Comparison of ENCODE assay signal across 22 cellular contexts in the genomic region with DNA sequence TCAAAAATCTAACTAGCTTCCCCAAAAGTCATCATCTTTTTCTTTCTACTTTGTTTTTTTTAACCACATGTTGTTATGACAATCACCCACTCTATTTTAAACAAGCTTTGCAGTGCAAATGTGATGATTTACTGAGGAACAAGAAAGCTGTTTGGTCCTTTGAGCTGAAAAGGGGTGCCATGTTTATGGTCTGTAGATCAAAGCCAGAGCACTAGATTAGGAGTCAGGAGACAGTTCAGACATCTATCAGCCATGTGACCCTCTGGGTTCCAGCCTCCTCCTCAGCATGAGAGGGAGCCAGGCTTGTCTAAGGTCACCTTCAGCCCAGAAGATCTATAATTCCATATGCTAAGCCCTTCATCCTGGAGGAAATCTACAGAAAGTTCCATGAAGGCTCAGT.
DNase-seq lines count a peak whose midpoint lies in the region; ATAC-seq, FAIRE-seq and TF ChIP-seq lines count a peak whose summit lies in the region.
"Had no signal": no experiment of that assay in that cellular context is flagged by ENCODE, and none has a peak within 500 bp of the region (broad histone marks: within the 10 kb centered on the region; RNA-seq: fewer than 3 reads in every experiment).

No MANE protein-coding gene starts in this region.

- peak overlapping the region; percentile 100 for H2BK120ac ChIP-seq in IMR-90 (ENCODE audit: low read depth, low read length)

- H3K4me2 ChIP-seq in IMR-90 (ENCODE audit: low read depth, low read length): no peak overlapping the region
- H3K4me2 ChIP-seq in K562 (ENCODE audit: insufficient read depth, low read length): no peak overlapping the region
- H3K4me2 ChIP-seq in HepG2 (ENCODE audit: low read depth, low read length): no peak overlapping the region

- peak overlapping the region; percentile 90 for H2AK9ac ChIP-seq in IMR-90 (replicated peaks; ENCODE audit: low read depth, low read length, poor library complexity)

- H3K23ac ChIP-seq in IMR-90 (ENCODE audit: low read depth, low read length): peak overlapping the region; percentile 95

- no TSS peak for BruUV-seq in IMR-90 (replicated peaks; lab: Mats Ljungman, UMichigan)
- BruUV-seq in K562 (replicated peaks; lab: Mats Ljungman, UMichigan): no TSS peak
- BruUV-seq in HepG2 (replicated peaks; lab: Mats Ljungman, UMichigan): no TSS peak

- no peak overlapping the region for H3K4me3 Mint-ChIP-seq in mesothelial cell of epicardium
- H3K4me3 Mint-ChIP-seq: B cell; CD4-positive, CD25-positive, alpha-beta regulatory T cell; H9 had no signal

- peak overlapping the region; percentile 52 for H3K27ac Mint-ChIP-seq in mesothelial cell of epicardium
- H3K27ac Mint-ChIP-seq: B cell; CD4-positive, CD25-positive, alpha-beta regulatory T cell; H9 had no signal

- H3K14ac ChIP-seq in IMR-90 (replicated peaks; ENCODE audit: low read depth, low read length): peak overlapping the region; percentile 97

- H3K27ac ChIP-seq in 22Rv1: peak overlapping the region; percentile 63
- peak overlapping the region; percentile 94 for H3K27ac ChIP-seq in IMR-90 (ENCODE audit: insufficient read depth, low read length)
- no peak overlapping the region for H3K27ac ChIP-seq in K562 (ENCODE audit: extremely low read depth, low read depth, low read length)
- no peak overlapping the region for H3K27ac ChIP-seq in HepG2 (ENCODE audit: extremely low read length, insufficient read depth, low read length)
- H3K27ac ChIP-seq: Peyer's patch, SJCRH30 had no signal

- POLR2A ChIA-PET in IMR-90 (lab: Charles Lee; ENCODE audit: unreplicated experiment): no interaction called here
- POLR2A ChIA-PET in K562 (lab: Yijun Ruan, JAX): interaction anchor here (1.3 kb wide), 1 partner anchor 12 kb away, joined by 4 read pairs; no protein-coding TSS in a partner anchor
- POLR2A ChIA-PET in HepG2 (lab: Yijun Ruan, JAX): no interaction called here

- H3K36me3 ChIP-seq in IMR-90 (ENCODE audit: control insufficient read depth, insufficient read depth, low read length) (no peaks in the 10 kb centered on the region), K562 (ENCODE audit: control insufficient read depth, insufficient read depth, low read length) (no peaks in the 10 kb centered on the region), HepG2 (replicated peaks in 1 of 2; ENCODE audit: control insufficient read depth in 1 of 2, insufficient read depth in 2 of 2, low read length in 2 of 2) (no peaks in the 10 kb centered on the region)
- H3K36me3 ChIP-seq: Peyer's patch, SJCRH30 had no signal

- peak overlapping the region; percentile 95 for H2AK5ac ChIP-seq in IMR-90 (ENCODE audit: low read depth, low read length)

- no peaks in the 10 kb centered on the region for H3K36me3 Mint-ChIP-seq in mesothelial cell of epicardium
- H3K36me3 Mint-ChIP-seq: CD4-positive, CD25-positive, alpha-beta regulatory T cell had no signal

- H4K91ac ChIP-seq in IMR-90 (ENCODE audit: insufficient read depth, low read depth, low read length): peak overlapping the region; percentile 94

- H3K4me3 ChIP-seq in IMR-90 (ENCODE audit: insufficient read depth, low read depth, low read length): no peak overlapping the region
- no peak overlapping the region for H3K4me3 ChIP-seq in K562
- no peak overlapping the region for H3K4me3 ChIP-seq in HepG2 (replicated peaks in 1 of 3; ENCODE audit: insufficient read depth in 1 of 3, low read depth in 2 of 3, low read length in 3 of 3)
- H3K4me3 ChIP-seq: Peyer's patch, SJCRH30 had no signal

- peak overlapping the region; percentile 85 for H2BK15ac ChIP-seq in IMR-90 (ENCODE audit: low read depth, low read length)

- CTCF ChIA-PET in IMR-90 (lab: Yijun Ruan, JAX) (interaction anchor here (1.1 kb wide), 2 partner anchors 180 to 390 kb away, joined by 3 read pairs; no protein-coding TSS in a partner anchor), K562 (lab: Yijun Ruan, JAX; ENCODE audit: low intra/inter-chr PET ratio) (no interaction called here), HepG2 (lab: Yijun Ruan, JAX; ENCODE audit: low intra/inter-chr PET ratio, low total read pairs) (no interaction called here)

- H2BK5ac ChIP-seq in IMR-90 (ENCODE audit: low read depth, low read length, poor library complexity, severe bottlenecking): peak overlapping the region; percentile 95

- H3K56ac ChIP-seq in IMR-90 (ENCODE audit: extremely low read depth, insufficient read depth, low read length): peak overlapping the region; percentile 62

- no peak for TF ChIP-seq CTCF in 22Rv1 (IDR thresholded peaks at IDR 0.05)
- TF ChIP-seq CTCF in IMR-90 (conservative IDR thresholded peaks at IDR 0.05; ENCODE audit: low read depth, low read length): no peak
- no peak for TF ChIP-seq CTCF in K562 (IDR thresholded peaks at IDR 0.05 in 2 of 3, conservative IDR thresholded peaks at IDR 0.05 in 1 of 3; ENCODE audit: insufficient read depth in 2 of 3, low read depth in 1 of 3, low read length in 3 of 3)
- no peak for TF ChIP-seq CTCF in mesothelial cell of epicardium (IDR thresholded peaks at IDR 0.05; ENCODE audit: unreplicated experiment)
- no peak for TF ChIP-seq CTCF in HepG2 (CRISPR knock-in tag; IDR thresholded peaks at IDR 0.05)

- H4K20me1 ChIP-seq in IMR-90 (ENCODE audit: insufficient read depth, low read length) (no peaks in the 10 kb centered on the region), K562 (replicated peaks; ENCODE audit: control insufficient read depth, insufficient read depth, low read length) (no peaks in the 10 kb centered on the region), HepG2 (ENCODE audit: insufficient read depth, low read length) (no peaks in the 10 kb centered on the region)

- H2AFZ ChIP-seq in IMR-90 (replicated peaks; ENCODE audit: low read length, poor library complexity): peak overlapping the region; percentile 81
- H2AFZ ChIP-seq in K562 (ENCODE audit: low read depth, low read length): peak overlapping the region; percentile 41
- no peak overlapping the region for H2AFZ ChIP-seq in HepG2 (ENCODE audit: low read length)

- intact Hi-C loops in IMR-90 (cut with micrococcal nuclease) (loop anchor here (5.0 kb wide), 2 partner anchors 37 to 182 kb away; no protein-coding TSS in a partner anchor), K562 (cut with micrococcal nuclease) (no loop called here), HepG2 (cut with micrococcal nuclease; ENCODE audit: unreplicated experiment) (loop anchor here (10.0 kb wide), 1 partner anchor 309 kb away; no protein-coding TSS in a partner anchor)

- H3K9ac ChIP-seq in IMR-90 (ENCODE audit: low read depth, low read length) (0 out of 2 replicates have a peak overlapping the region, but pooled peaks have one; percentile 21), K562 (ENCODE audit: insufficient read depth in 1 of 2, low read depth in 2 of 2, low read length in 2 of 2) (no peak overlapping the region), HepG2 (ENCODE audit: insufficient read depth, low read depth, low read length) (no peak overlapping the region)

- in situ Hi-C loops in IMR-90 (cut with MboI; ENCODE audit: low sequenced_read_pairs): loop anchor here (10.0 kb wide), 2 partner anchors 89 to 189 kb away; no protein-coding TSS in a partner anchor
- in situ Hi-C loops in K562 (cut with MboI): no loop called here
- in situ Hi-C loops in HepG2 (cut with HindIII; ENCODE audit: extremely low pct_ligation_motif_present, low pct_unique_long_range_greater_than_20kb): loop anchor here (25.0 kb wide), 1 partner anchor 492 kb away; no protein-coding TSS in a partner anchor

- peaks cover 12% of the 10 kb centered on the region for H3K9me3 Mint-ChIP-seq in mesothelial cell of epicardium
- H3K9me3 Mint-ChIP-seq: CD4-positive, CD25-positive, alpha-beta regulatory T cell had no signal

- peaks cover 49% of the 10 kb centered on the region for H3K4me1 Mint-ChIP-seq in mesothelial cell of epicardium
- H3K4me1 Mint-ChIP-seq: B cell; CD4-positive, CD25-positive, alpha-beta regulatory T cell had no signal

- ATAC-seq in IMR-90 (ENCODE audit: low read depth) (no peak), K562 (no peak), HepG2 (no peak)

- H4K8ac ChIP-seq in IMR-90 (ENCODE audit: low read depth in 2 of 2, low read length in 2 of 2): peak overlapping the region; percentile 45 to 99

- dilution Hi-C loops in IMR-90 (cut with HindIII; ENCODE audit: low sequenced_read_pairs, unreplicated experiment): no loop called here

- TF ChIP-seq RAD21 in IMR-90 (IDR thresholded peaks at IDR 0.05; ENCODE audit: low read length) (no peak), K562 (CRISPR knock-in tag; conservative IDR thresholded peaks at IDR 0.05 in 1 of 2, IDR thresholded peaks at IDR 0.05 in 1 of 2) (no peak), HepG2 (CRISPR knock-in tag; IDR thresholded peaks at IDR 0.05) (no peak)

- H3K9me3 ChIP-seq in IMR-90 (ENCODE audit: control insufficient read depth, insufficient read depth, low read length) (no peaks in the 10 kb centered on the region), K562 (replicated peaks; ENCODE audit: control insufficient read depth, insufficient read depth, low read depth, low read length) (no peaks in the 10 kb centered on the region), HepG2 (ENCODE audit: low read length) (no peaks in the 10 kb centered on the region)
- H3K9me3 ChIP-seq: Peyer's patch, SJCRH30 had no signal

- TF ChIP-seq POLR2A in IMR-90 (IDR thresholded peaks at IDR 0.05; ENCODE audit: low read depth, low read length) (no peak), K562 (conservative IDR thresholded peaks at IDR 0.05) (no peak), HepG2 (IDR thresholded peaks at IDR 0.05; ENCODE audit: insufficient read depth in 1 of 2, low read depth in 2 of 2, low read length in 2 of 2) (no peak)

- H3K27me3 ChIP-seq in IMR-90 (ENCODE audit: control insufficient read depth, insufficient read depth, low read length) (no peaks in the 10 kb centered on the region), K562 (ENCODE audit: control insufficient read depth in 2 of 2, insufficient read depth in 2 of 2, low read length in 2 of 2) (no peaks in the 10 kb centered on the region), HepG2 (ENCODE audit: control insufficient read depth in 1 of 2, insufficient read depth in 2 of 2, low read length in 2 of 2) (no peaks in the 10 kb centered on the region; a peak in 1 of 5 replicates)
- H3K27me3 ChIP-seq: Peyer's patch, SJCRH30 had no signal

- H3K79me2 ChIP-seq in K562 (ENCODE audit: control insufficient read depth, insufficient read depth, low read length): no peaks in the 10 kb centered on the region
- no peaks in the 10 kb centered on the region for H3K79me2 ChIP-seq in HepG2 (ENCODE audit: insufficient read depth, low read length)

- peak overlapping the region; percentile 98 for H3K18ac ChIP-seq in IMR-90 (ENCODE audit: low read depth, low read length)

- H4K5ac ChIP-seq in IMR-90 (ENCODE audit: low read depth, low read length): peak overlapping the region; percentile 95

- peak; percentile 28 for DNase-seq in IMR-90
- no peak for DNase-seq in K562 (ENCODE audit: extremely low read depth in 1 of 4, low spot score in 3 of 4)
- no peak for DNase-seq in mesothelial cell of epicardium (ENCODE audit: low spot score in 2 of 2, unreplicated experiment in 2 of 2)
- DNase-seq in NCI-H1694 treated with DMSO at 0.1 percent for 48 hours (lab: John Stamatoyannopoulos, UW): no peak
- no peak for DNase-seq in HepG2 (ENCODE audit: low spot score)
- no peak for DNase-seq in NCI-H526 (lab: John Stamatoyannopoulos, UW)
- DNase-seq: CD4-positive, CD25-positive, alpha-beta regulatory T cell; H9; Kasumi-1; MM.1S; NCI-H1092; NCI-H1436; NCI-H2029; NCI-H2227 treated with DMSO at 0.1 percent for 48 hours; NCI-H510A; NCI-H748 treated with DMSO at 0.1 percent for 48 hours; NK-92 treated with Interleukin-12 subunit alpha and Interleukin-12 subunit beta, amount 100 ng/mL, for 24 hours; Peyer's patch; SJCRH30; T-helper 1 cell had no signal

- peak overlapping the region; percentile 99 for H2BK20ac ChIP-seq in IMR-90 (ENCODE audit: low read depth, low read length)

- H3K79me1 ChIP-seq in IMR-90 (ENCODE audit: low read depth in 1 of 2, low read length in 2 of 2): peaks cover 0 to 3% of the 10 kb centered on the region in 2 experiments; a peak in 1 of 4 replicates

- H3K4me1 ChIP-seq in IMR-90 (ENCODE audit: control insufficient read depth, insufficient read depth, low read length) (peaks cover 20% of the 10 kb centered on the region), K562 (replicated peaks in 1 of 2; ENCODE audit: control insufficient read depth in 2 of 2, insufficient read depth in 2 of 2, low read length in 2 of 2) (peaks cover 7 to 23% of the 10 kb centered on the region in 2 experiments; a peak in 4 of 5 replicates), HepG2 (ENCODE audit: insufficient read depth, low read length) (no peaks in the 10 kb centered on the region)

- H3K27me3 Mint-ChIP-seq in mesothelial cell of epicardium (ENCODE audit: low read depth): no peaks in the 10 kb centered on the region

- TF ChIP-seq EP300 in K562 (IDR thresholded peaks at IDR 0.05; ENCODE audit: low read length): no peak
- no peak for TF ChIP-seq EP300 in HepG2 (IDR thresholded peaks at IDR 0.05; ENCODE audit: low read depth in 2 of 2, low read length in 2 of 2)
- TF ChIP-seq EP300 in HepG2 (CRISPR knock-in tag; IDR thresholded peaks at IDR 0.05; ENCODE audit: borderline replicate concordance): no peak

- peak overlapping the region; percentile 97 for H3K4ac ChIP-seq in IMR-90 (ENCODE audit: low read depth, low read length)

- peaks cover 12% of the 10 kb centered on the region for H3K9me1 ChIP-seq in IMR-90 (ENCODE audit: insufficient read depth, low read length)
- H3K9me1 ChIP-seq in K562 (ENCODE audit: control insufficient read depth, insufficient read depth, low read length): no peaks in the 10 kb centered on the region

- FAIRE-seq in K562 (lab: Jason Lieb, UNC) (no peak), HepG2 (lab: Jason Lieb, UNC) (no peak)

Comparison
In these comparisons a context has a peak if more than half of its experiments do, and no peak if none do; other contexts are left out.
1. H3K27ac ChIP-seq: peak in 22Rv1 (single experiment) and IMR-90 (single experiment); none in K562 (single experiment) and HepG2 (single experiment).